2 cellular contexts compared by ENCODE assay signal in the genomic region with DNA sequence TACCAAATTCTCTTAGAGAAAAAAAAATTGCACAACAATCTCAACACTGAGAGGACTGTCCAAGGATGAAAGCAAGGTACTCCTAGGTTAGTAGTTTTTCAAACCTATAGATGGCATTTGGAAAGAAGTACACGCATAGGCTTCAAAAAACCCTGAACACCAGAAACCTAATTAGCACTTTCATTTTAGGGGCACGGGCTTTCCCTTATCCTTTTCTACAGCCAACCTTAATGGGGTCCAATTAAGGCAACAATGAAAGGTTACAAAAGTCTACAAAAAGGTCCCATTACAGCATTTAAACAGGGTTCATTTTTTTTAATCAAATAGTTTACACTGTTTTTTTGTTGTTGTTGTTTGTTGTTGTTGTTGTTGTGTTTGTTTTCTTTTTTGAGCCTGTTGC.
A peak's percentile ranks its signal among the peaks of the same experiment; 100 is the strongest.
TF ChIP-seq lines count a peak whose summit lies in the region.

No MANE protein-coding gene starts in this region.

TF ChIP-seq in IMR-90, 13 proteins besides CTCF, POLR2A, EP300 and RAD21:
- TF ChIP-seq CEBPB (IDR thresholded peaks at IDR 0.05; ENCODE audit: low read depth, low read length) (0 out of 2 replicates have a peak, but pooled peaks have one; percentile 10), RFX5 (IDR thresholded peaks at IDR 0.05; ENCODE audit: low read depth, low read length) (no peak)

TF ChIP-seq in GM12878, 131 proteins besides CTCF, POLR2A, EP300 and RAD21:
- TF ChIP-seq ATF7 (IDR thresholded peaks at IDR 0.05; ENCODE audit: low read depth) (no peak), NR2F1 (conservative IDR thresholded peaks at IDR 0.05) (0 out of 2 replicates have a peak, but pooled peaks have one; percentile 55), IKZF1 (conservative IDR thresholded peaks at IDR 0.05) (0 out of 2 replicates have a peak, but pooled peaks have one; percentile 15), SUZ12 (IDR thresholded peaks at IDR 0.05; ENCODE audit: unreplicated experiment) (no peak), BCL11A (IDR thresholded peaks at IDR 0.05; ENCODE audit: low read depth, low read length) (peak; percentile 70; the same call in 1 of the 2 replicates), MTA2 (IDR thresholded peaks at IDR 0.05; ENCODE audit: low read depth) (peak; percentile 94), MEF2A (IDR thresholded peaks at IDR 0.05; ENCODE audit: insufficient read depth, low read depth, low read length) (no peak), IKZF2 (IDR thresholded peaks at IDR 0.05) (peak in 1 of 2 experiments; percentile 35; a peak in 1 of 4 replicates), ZNF24 (IDR thresholded peaks at IDR 0.05) (peak; percentile 44; the same call in 1 of the 2 replicates), HDGF (IDR thresholded peaks at IDR 0.05) (no peak), POLR2AphosphoS2 (IDR thresholded peaks at IDR 0.05; ENCODE audit: low read depth, low read length) (no peak)
- TF ChIP-seq, protein P1, sequence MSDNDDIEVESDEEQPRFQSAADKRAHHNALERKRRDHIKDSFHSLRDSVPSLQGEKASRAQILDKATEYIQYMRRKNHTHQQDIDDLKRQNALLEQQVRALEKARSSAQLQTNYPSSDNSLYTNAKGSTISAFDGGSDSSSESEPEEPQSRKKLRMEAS (IDR thresholded peaks at IDR 0.05; ENCODE audit: low read depth, low read length): no peak
TF ChIP-seq in GM12878: peak in this region for 6.
